ENCODE assay signal across 1 cellular context in genomic region chr13:23455401-23456185, GRCh38.
TF ChIP-seq lines count a peak whose summit lies in the region.

No MANE protein-coding gene starts in this region.

TF ChIP-seq in GM12878, 131 proteins besides CTCF, POLR2A, EP300 and RAD21:
- no peak for TF ChIP-seq ZBTB11 (CRISPR knock-in tag; IDR thresholded peaks at IDR 0.05)
- TF ChIP-seq, protein P1, sequence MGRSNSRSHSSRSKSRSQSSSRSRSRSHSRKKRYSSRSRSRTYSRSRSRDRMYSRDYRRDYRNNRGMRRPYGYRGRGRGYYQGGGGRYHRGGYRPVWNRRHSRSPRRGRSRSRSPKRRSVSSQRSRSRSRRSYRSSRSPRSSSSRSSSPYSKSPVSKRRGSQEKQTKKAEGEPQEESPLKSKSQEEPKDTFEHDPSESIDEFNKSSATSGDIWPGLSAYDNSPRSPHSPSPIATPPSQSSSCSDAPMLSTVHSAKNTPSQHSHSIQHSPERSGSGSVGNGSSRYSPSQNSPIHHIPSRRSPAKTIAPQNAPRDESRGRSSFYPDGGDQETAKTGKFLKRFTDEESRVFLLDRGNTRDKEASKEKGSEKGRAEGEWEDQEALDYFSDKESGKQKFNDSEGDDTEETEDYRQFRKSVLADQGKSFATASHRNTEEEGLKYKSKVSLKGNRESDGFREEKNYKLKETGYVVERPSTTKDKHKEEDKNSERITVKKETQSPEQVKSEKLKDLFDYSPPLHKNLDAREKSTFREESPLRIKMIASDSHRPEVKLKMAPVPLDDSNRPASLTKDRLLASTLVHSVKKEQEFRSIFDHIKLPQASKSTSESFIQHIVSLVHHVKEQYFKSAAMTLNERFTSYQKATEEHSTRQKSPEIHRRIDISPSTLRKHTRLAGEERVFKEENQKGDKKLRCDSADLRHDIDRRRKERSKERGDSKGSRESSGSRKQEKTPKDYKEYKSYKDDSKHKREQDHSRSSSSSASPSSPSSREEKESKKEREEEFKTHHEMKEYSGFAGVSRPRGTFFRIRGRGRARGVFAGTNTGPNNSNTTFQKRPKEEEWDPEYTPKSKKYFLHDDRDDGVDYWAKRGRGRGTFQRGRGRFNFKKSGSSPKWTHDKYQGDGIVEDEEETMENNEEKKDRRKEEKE (IDR thresholded peaks at IDR 0.05): no peak
- no peak for TF ChIP-seq IRF4 (IDR thresholded peaks at IDR 0.05; ENCODE audit: low read depth, low read length)
- TF ChIP-seq, protein P2, sequence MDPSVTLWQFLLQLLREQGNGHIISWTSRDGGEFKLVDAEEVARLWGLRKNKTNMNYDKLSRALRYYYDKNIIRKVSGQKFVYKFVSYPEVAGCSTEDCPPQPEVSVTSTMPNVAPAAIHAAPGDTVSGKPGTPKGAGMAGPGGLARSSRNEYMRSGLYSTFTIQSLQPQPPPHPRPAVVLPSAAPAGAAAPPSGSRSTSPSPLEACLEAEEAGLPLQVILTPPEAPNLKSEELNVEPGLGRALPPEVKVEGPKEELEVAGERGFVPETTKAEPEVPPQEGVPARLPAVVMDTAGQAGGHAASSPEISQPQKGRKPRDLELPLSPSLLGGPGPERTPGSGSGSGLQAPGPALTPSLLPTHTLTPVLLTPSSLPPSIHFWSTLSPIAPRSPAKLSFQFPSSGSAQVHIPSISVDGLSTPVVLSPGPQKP (IDR thresholded peaks at IDR 0.05; ENCODE audit: low read depth, low read length): no peak
- no peak for TF ChIP-seq YY1 (IDR thresholded peaks at IDR 0.05; ENCODE audit: low read depth, low read length)
- no peak for TF ChIP-seq DPF2 (IDR thresholded peaks at IDR 0.05)
- TF ChIP-seq TBL1XR1 (IDR thresholded peaks at IDR 0.05; ENCODE audit: low read depth, low read length): no peak
- TF ChIP-seq ATF3 (IDR thresholded peaks at IDR 0.05; ENCODE audit: borderline replicate concordance, extremely low read depth, low read depth, low read length): no peak
- no peak for TF ChIP-seq JUNB (IDR thresholded peaks at IDR 0.05)
- TF ChIP-seq EGR1 (IDR thresholded peaks at IDR 0.05; ENCODE audit: borderline replicate concordance in 1 of 2, low read depth in 2 of 2, low read length in 2 of 2): no peak
